ENCODE assay signal across 13 cellular contexts in genomic region chr16:11408261-11408660, GRCh38.
"Had no signal": no experiment of that assay in that cellular context is flagged by ENCODE, and none has a peak within 500 bp of the region (broad histone marks: within the 10 kb centered on the region; RNA-seq: fewer than 3 reads in every experiment).

No MANE protein-coding gene starts in this region.

- H3K4me3 ChIP-seq: colonic mucosa, heart left ventricle, mucosa of descending colon, ovary, right atrium auricular region had no signal

- H3K9me3 ChIP-seq: colonic mucosa, mucosa of descending colon, ovary, right atrium auricular region had no signal

- H3K4me1 ChIP-seq: colonic mucosa, foreskin keratinocyte, right atrium auricular region had no signal

- H3K27me3 ChIP-seq: colonic mucosa, foreskin keratinocyte, heart left ventricle, ovary, right atrium auricular region had no signal

- H3K4me3 Mint-ChIP-seq: naive thymus-derived CD8-positive, alpha-beta T cell; neural crest cell had no signal

- DNase-seq: colonic mucosa; dermis blood vessel endothelial cell; heart left ventricle; mesendoderm; mucosa of descending colon; ovary; small intestine; stimulated activated CD4-positive, alpha-beta T cell treated with anti-CD3 and anti-CD28 coated beads, Interleukin-12 subunit alpha, Interleukin-12 subunit beta, amount 100 ng/mL, for 4 hours; stimulated activated naive CD4-positive, alpha-beta T cell treated with Interleukin-2 at 50 U/mL for 16 hours had no signal

- H3K9me3 Mint-ChIP-seq: naive thymus-derived CD8-positive, alpha-beta T cell; neural crest cell had no signal

- H3K27me3 Mint-ChIP-seq: naive thymus-derived CD8-positive, alpha-beta T cell had no signal

- H3K36me3 Mint-ChIP-seq: naive thymus-derived CD8-positive, alpha-beta T cell had no signal

- H3K36me3 ChIP-seq: colonic mucosa, heart left ventricle, ovary, right atrium auricular region had no signal

- H3K27ac ChIP-seq: colonic mucosa, foreskin keratinocyte, heart left ventricle, ovary, right atrium auricular region had no signal
